Comparison of ENCODE assay signal across 9 cellular contexts in the genomic region with DNA sequence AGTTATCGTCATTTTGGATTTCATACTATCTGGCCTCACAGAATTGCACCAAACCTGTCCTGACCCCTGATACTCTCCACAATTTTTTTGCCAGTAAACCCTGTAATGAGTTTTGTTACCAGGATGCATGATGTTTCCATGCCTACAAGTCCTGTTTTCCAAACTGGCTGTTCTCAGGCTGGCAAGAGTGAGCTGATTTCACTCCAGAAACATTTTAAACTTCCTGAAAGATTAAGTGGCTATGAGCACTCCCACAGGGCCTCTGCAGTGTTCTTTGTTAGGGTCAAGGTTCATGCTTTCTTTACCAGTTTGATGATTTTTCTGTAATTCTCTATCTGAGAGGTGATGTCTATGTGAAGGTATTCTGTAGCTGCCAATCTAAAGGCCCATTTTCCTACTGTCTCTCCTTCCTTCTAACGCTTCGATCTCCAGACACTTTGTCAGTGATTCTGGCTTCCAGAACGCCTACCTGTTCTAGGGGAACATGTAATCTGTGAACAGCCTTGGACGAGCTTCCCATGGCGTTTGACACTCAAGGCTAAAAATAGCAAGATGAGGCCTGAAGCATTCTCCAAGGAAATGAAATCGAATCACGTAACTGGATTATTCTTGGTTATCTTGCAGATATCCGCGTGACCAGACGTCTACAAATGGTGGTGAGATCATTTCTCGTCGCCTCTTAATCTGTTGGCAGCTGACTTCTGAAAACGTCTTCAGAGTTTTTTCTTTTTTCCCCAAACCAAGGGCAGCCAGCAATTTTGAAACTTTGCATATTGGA. TPM values are rescaled to one million over a fixed set of nuclear protein-coding genes. Genes with fewer than 3 reads are reported as not detected.
DNase-seq lines count a peak whose midpoint lies in the region; ATAC-seq and TF ChIP-seq lines count a peak whose summit lies in the region.
"Had no signal": no experiment of that assay in that cellular context is flagged by ENCODE, and none has a peak within 500 bp of the region (broad histone marks: within the 10 kb centered on the region; RNA-seq: fewer than 3 reads in every experiment).

No MANE protein-coding gene starts in this region.

- H2AFZ ChIP-seq in GM23248, result peak overlapping the region; percentile 26

- H3K27ac ChIP-seq in GM23248, result peak overlapping the region; percentile 75

- ATAC-seq in HG03025 (IDR thresholded peaks at IDR 0.05; ENCODE audit: low FRiP score, unreplicated experiment), result no peak

- H3K4me3 ChIP-seq in GM23248, result no peak overlapping the region
- no peak overlapping the region for H3K4me3 ChIP-seq in choroid plexus epithelial cell (ENCODE audit: low read depth, low read length)
- peak overlapping the region; percentile 29 for H3K4me3 ChIP-seq in skeletal muscle satellite cell (ENCODE audit: low read length)

- no peak for TF ChIP-seq CTCF in choroid plexus epithelial cell (conservative IDR thresholded peaks at IDR 0.05; ENCODE audit: low read depth, low read length)

- WGBS in GM23248 (ENCODE audit: low coverage in 1 of 2, low lambda C conversion rate in 2 of 2, missing lambda C conversion rate in 2 of 2), 2 experiments, result 34 to 37% methylated on average over 14 of the region's 14 CpGs

- H3K27me3 ChIP-seq in GM23248 (replicated peaks; ENCODE audit: insufficient read depth) (no peaks in the 10 kb centered on the region), skeletal muscle satellite cell (ENCODE audit: control insufficient read depth, insufficient read depth, low read length) (no peaks in the 10 kb centered on the region)

- in situ Hi-C loops in GM23248 (cut with MboI), result no loop called here

- no peaks in the 10 kb centered on the region for H3K79me2 ChIP-seq in GM23248 (ENCODE audit: insufficient read depth)

- H3K36me3 ChIP-seq in GM23248 (ENCODE audit: low read depth) (no peaks in the 10 kb centered on the region), skeletal muscle satellite cell (ENCODE audit: insufficient read depth, low read length) (no peaks in the 10 kb centered on the region)

- peak; percentile 76 for DNase-seq in GM23248
- DNase-seq in choroid plexus epithelial cell (ENCODE audit: low read depth), result peak; percentile 89
- DNase-seq in kidney tubule cell (ENCODE audit: low spot score), result peak; percentile 73
- no peak for DNase-seq in A172 (ENCODE audit: low spot score)
- DNase-seq in HT-29 (ENCODE audit: low spot score), result no peak
- DNase-seq in HuH-7 (ENCODE audit: low spot score), result no peak
- DNase-seq: stimulated activated CD4-positive, alpha-beta T cell treated with anti-CD3 and anti-CD28 coated beads, Interleukin-4, amount 100 ng/mL, for 4 hours had no signal

- H3F3A ChIP-seq in GM23248 (ENCODE audit: insufficient read depth), result peaks cover 6% of the 10 kb centered on the region; the same call in 1 of the 2 replicates

- H3K4me2 ChIP-seq in GM23248 (ENCODE audit: unreplicated experiment) (peak overlapping the region; percentile 45), skeletal muscle satellite cell (ENCODE audit: low read length) (peak overlapping the region; percentile 69)

- peak overlapping the region; percentile 44 for H3K9ac ChIP-seq in GM23248
- peak overlapping the region; percentile 85 for H3K9ac ChIP-seq in skeletal muscle satellite cell (ENCODE audit: low read depth, low read length)

- no peaks in the 10 kb centered on the region for H3K9me3 ChIP-seq in GM23248 (ENCODE audit: low read depth)
- H3K9me3 ChIP-seq in skeletal muscle satellite cell (replicated peaks; ENCODE audit: low read length), result no peaks in the 10 kb centered on the region

- H3K4me1 ChIP-seq in GM23248 (ENCODE audit: insufficient read depth) (peaks cover 16% of the 10 kb centered on the region), skeletal muscle satellite cell (ENCODE audit: control insufficient read depth, insufficient read depth, low read length) (peaks cover 32% of the 10 kb centered on the region)

- no peaks in the 10 kb centered on the region for H3K9me2 ChIP-seq in GM23248 (ENCODE audit: insufficient read depth)

- no peaks in the 10 kb centered on the region for H4K20me1 ChIP-seq in GM23248 (ENCODE audit: insufficient read depth)

RNA-seq across cellular contexts. Expression of gene PDLIM3, which starts 31.9 kb away (rescaled TPM):
- total RNA-seq in GM23248 (2014; rRNA removed; shearing (Covaris generic)), result 0.25 TPM in 1 of 2 replicates, not detected in the other
- polyA plus RNA-seq in GM23248 (2016; fragmentation: Nextera tagmentation; extraction: Ambion mirVana), result 0.51 and 0.69 TPM in 2 replicates
- 4.1 and 22.1 TPM in 2 replicates for total RNA-seq in skeletal muscle satellite cell (2012; rRNA removed)
- 6.0 and 10.3 TPM in 2 replicates for total RNA-seq in A172 (2014; rRNA removed; shearing (Covaris generic))
- not detected in 2 replicates for total RNA-seq in HT-29 (2014; rRNA removed; shearing (Covaris generic))

Comparison
In these comparisons a context has a peak if more than half of its experiments do, and no peak if none do; other contexts are left out.
1. DNase-seq: peak in GM23248 (single experiment), choroid plexus epithelial cell (single experiment) and kidney tubule cell (single experiment); none in A172 (single experiment), HT-29 (single experiment) and HuH-7 (single experiment).